ENCODE assay signal across 8 cellular contexts in genomic region chr9:135907446-135908333, GRCh38. TPM values are rescaled to one million over a fixed set of nuclear protein-coding genes. Genes with fewer than 3 reads are reported as not detected.
DNase-seq lines count a peak whose midpoint lies in the region; ATAC-seq, FAIRE-seq and TF ChIP-seq lines count a peak whose summit lies in the region.

A gene with protein sequence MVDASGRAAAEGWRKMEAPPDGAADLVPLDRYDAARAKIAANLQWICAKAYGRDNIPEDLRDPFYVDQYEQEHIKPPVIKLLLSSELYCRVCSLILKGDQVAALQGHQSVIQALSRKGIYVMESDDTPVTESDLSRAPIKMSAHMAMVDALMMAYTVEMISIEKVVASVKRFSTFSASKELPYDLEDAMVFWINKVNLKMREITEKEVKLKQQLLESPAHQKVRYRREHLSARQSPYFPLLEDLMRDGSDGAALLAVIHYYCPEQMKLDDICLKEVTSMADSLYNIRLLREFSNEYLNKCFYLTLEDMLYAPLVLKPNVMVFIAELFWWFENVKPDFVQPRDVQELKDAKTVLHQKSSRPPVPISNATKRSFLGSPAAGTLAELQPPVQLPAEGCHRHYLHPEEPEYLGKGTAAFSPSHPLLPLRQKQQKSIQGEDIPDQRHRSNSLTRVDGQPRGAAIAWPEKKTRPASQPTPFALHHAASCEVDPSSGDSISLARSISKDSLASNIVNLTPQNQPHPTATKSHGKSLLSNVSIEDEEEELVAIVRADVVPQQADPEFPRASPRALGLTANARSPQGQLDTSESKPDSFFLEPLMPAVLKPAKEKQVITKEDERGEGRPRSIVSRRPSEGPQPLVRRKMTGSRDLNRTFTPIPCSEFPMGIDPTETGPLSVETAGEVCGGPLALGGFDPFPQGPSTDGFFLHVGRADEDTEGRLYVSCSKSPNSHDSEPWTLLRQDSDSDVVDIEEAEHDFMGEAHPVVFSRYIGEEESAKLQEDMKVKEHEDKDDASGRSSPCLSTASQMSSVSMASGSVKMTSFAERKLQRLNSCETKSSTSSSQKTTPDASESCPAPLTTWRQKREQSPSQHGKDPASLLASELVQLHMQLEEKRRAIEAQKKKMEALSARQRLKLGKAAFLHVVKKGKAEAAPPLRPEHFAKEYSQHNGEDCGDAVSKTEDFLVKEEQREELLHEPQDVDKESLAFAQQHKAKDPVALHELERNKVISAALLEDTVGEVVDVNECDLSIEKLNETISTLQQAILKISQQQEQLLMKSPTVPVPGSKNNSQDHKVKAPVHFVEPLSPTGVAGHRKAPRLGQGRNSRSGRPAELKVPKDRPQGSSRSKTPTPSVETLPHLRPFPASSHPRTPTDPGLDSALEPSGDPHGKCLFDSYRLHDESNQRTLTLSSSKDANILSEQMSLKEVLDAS (N-terminal part only) (minus strand): TSS chr9:135907546. CDS start chr9:135907159, 387 bp downstream.

- H3K27ac ChIP-seq in AG04450 (ENCODE audit: low read depth, low read length) (peak within 1 kb of the TSS; percentile 55), smooth muscle cell (ENCODE audit: low read depth) (peak within 1 kb of the TSS; percentile 86)

- no peaks in the 10 kb centered on the region for H3K27me3 ChIP-seq in AG04450 (ENCODE audit: control insufficient read depth, insufficient read depth, low read length)
- H3K27me3 ChIP-seq in bronchial epithelial cell (ENCODE audit: control insufficient read depth, insufficient read depth, low read length) = no peaks in the 10 kb centered on the region
- no peaks in the 10 kb centered on the region for H3K27me3 ChIP-seq in smooth muscle cell (ENCODE audit: low read depth)

- no peak for TF ChIP-seq CTCF in AG04450 (IDR thresholded peaks at IDR 0.05; ENCODE audit: low read depth, low read length)
- no peak for TF ChIP-seq CTCF in WTC11 (IDR thresholded peaks at IDR 0.05)
- no peak for TF ChIP-seq CTCF in bronchial epithelial cell (IDR thresholded peaks at IDR 0.05; ENCODE audit: insufficient read depth, low read length, severe bottlenecking)
- no peak for TF ChIP-seq CTCF in smooth muscle cell (IDR thresholded peaks at IDR 0.05; ENCODE audit: borderline replicate concordance, insufficient read depth, poor library complexity, severe bottlenecking)

- POLR2A ChIA-PET in AG04450 (lab: Yijun Ruan, JAX) (interaction anchor here (0.5 to 1.0 kb wide), 5 partner anchors 12 to 46 kb away, joined by 3 to 6 read pairs (median 3); no protein-coding TSS in a partner anchor), WTC11 (lab: Charles Lee) (no interaction called here)

- H3K4me3 ChIP-seq in AG04450 (ENCODE audit: low read depth, low read length) = peak within 1 kb of the TSS; percentile 72
- peak within 1 kb of the TSS; percentile 62 for H3K4me3 ChIP-seq in bronchial epithelial cell (ENCODE audit: low read depth, low read length)
- H3K4me3 ChIP-seq in smooth muscle cell = peak within 1 kb of the TSS; percentile 93

- ATAC-seq in GM18907 (IDR thresholded peaks at IDR 0.05; ENCODE audit: unreplicated experiment) = peak; percentile 71
- peak; percentile 61 for ATAC-seq in HG03139 (IDR thresholded peaks at IDR 0.05; ENCODE audit: unreplicated experiment)
- peak; percentile 86 for ATAC-seq in WTC11

- peak within 1 kb of the TSS; percentile 85 for H2AFZ ChIP-seq in smooth muscle cell (ENCODE audit: low read depth)

- H3K79me2 ChIP-seq in smooth muscle cell (ENCODE audit: low read depth) = peaks cover 60% of the 10 kb centered on the region

- H3K4me1 Mint-ChIP-seq in WTC11 = peaks cover 45% of the 10 kb centered on the region

- peaks cover 21% of the 10 kb centered on the region for H3K9me3 Mint-ChIP-seq in WTC11

- peaks cover 19% of the 10 kb centered on the region for H3F3A ChIP-seq in smooth muscle cell (ENCODE audit: low read depth)

- 5% methylated on average over 34 of the region's 108 CpGs for WGBS in smooth muscle cell (ENCODE audit: low lambda C conversion rate)

- peaks cover 39% of the 10 kb centered on the region for H4K20me1 ChIP-seq in smooth muscle cell (ENCODE audit: low read depth)

- peak; percentile 84 for DNase-seq in AG04450 (ENCODE audit: low read depth, low spot score)
- peak; percentile 88 for DNase-seq in NCI-H2227 treated with DMSO at 0.1 percent for 48 hours (lab: John Stamatoyannopoulos, UW)
- peak; percentile 91 for DNase-seq in WTC11 (ENCODE audit: low spot score)
- DNase-seq in bronchial epithelial cell (ENCODE audit: low read depth) = peak; percentile 61
- DNase-seq in iPS-NIHi7 (ENCODE audit: extremely low spot score) = peak; percentile 98
- DNase-seq in smooth muscle cell (lab: John Stamatoyannopoulos, UW; ENCODE audit: unreplicated experiment) = peak; percentile 93

- H3K36me3 ChIP-seq in bronchial epithelial cell (ENCODE audit: control insufficient read depth, insufficient read depth, low read length) = peaks cover 4% of the 10 kb centered on the region
- H3K36me3 ChIP-seq in smooth muscle cell (ENCODE audit: low read depth) = peaks cover 3% of the 10 kb centered on the region

- no peak for FAIRE-seq in bronchial epithelial cell (lab: Jason Lieb, UNC)

- H3K9ac ChIP-seq in smooth muscle cell (ENCODE audit: low read depth) = peak within 1 kb of the TSS; percentile 62

- peak within 1 kb of the TSS; percentile 85 for H3K4me3 Mint-ChIP-seq in WTC11

- peaks cover 17% of the 10 kb centered on the region for H3K27me3 Mint-ChIP-seq in WTC11 (ENCODE audit: low read depth)

- peaks cover 51% of the 10 kb centered on the region for H3K36me3 Mint-ChIP-seq in WTC11

- no peak within 1 kb of the TSS for H3K27ac Mint-ChIP-seq in WTC11

- H3K9me3 ChIP-seq in AG04450 (ENCODE audit: control insufficient read depth, insufficient read depth, low read length) = peaks cover 22% of the 10 kb centered on the region
- no peaks in the 10 kb centered on the region for H3K9me3 ChIP-seq in smooth muscle cell (replicated peaks; ENCODE audit: low read depth)

- H3K4me1 ChIP-seq in smooth muscle cell (ENCODE audit: low read depth) = peaks cover 24% of the 10 kb centered on the region

- CTCF ChIA-PET in AG04450 (lab: Charles Lee) (interaction anchor here (0.7 kb wide), 1 partner anchor 41 kb away, joined by 4 read pairs; no protein-coding TSS in a partner anchor), WTC11 (lab: Charles Lee) (interaction anchor here (0.6 to 1.0 kb wide), 11 partner anchors 12 to 1582 kb away, joined by 3 to 7 read pairs (median 3); no protein-coding TSS in a partner anchor)

- H3K4me2 ChIP-seq in smooth muscle cell = peak within 1 kb of the TSS; percentile 96

TF ChIP-seq in WTC11, 78 proteins besides CTCF, POLR2A, EP300 and RAD21 (continues in another document):
- no peak for TF ChIP-seq KAT7 (CRISPR knock-in tag; IDR thresholded peaks at IDR 0.05; ENCODE audit: borderline replicate concordance)
- 0 out of 2 replicates have a peak, but pooled peaks have one; percentile 75 for TF ChIP-seq ZNF219 (CRISPR knock-in tag; IDR thresholded peaks at IDR 0.05; ENCODE audit: borderline replicate concordance)
- no peak for TF ChIP-seq EMX1 (CRISPR knock-in tag; IDR thresholded peaks at IDR 0.05)
- TF ChIP-seq SMAD3 (CRISPR knock-in tag; IDR thresholded peaks at IDR 0.05; ENCODE audit: borderline replicate concordance) = no peak; the same call in 1 of the 2 replicates
- TF ChIP-seq MAX (CRISPR knock-in tag; IDR thresholded peaks at IDR 0.05) = peak; percentile 78
- TF ChIP-seq PREB (CRISPR knock-in tag; IDR thresholded peaks at IDR 0.05; ENCODE audit: borderline replicate concordance) = 0 out of 2 replicates have a peak, but pooled peaks have one; percentile 16
- TF ChIP-seq FOXK1 (CRISPR knock-in tag; IDR thresholded peaks at IDR 0.05) = peak; percentile 63; the same call in 1 of the 2 replicates
- TF ChIP-seq, protein P1, sequence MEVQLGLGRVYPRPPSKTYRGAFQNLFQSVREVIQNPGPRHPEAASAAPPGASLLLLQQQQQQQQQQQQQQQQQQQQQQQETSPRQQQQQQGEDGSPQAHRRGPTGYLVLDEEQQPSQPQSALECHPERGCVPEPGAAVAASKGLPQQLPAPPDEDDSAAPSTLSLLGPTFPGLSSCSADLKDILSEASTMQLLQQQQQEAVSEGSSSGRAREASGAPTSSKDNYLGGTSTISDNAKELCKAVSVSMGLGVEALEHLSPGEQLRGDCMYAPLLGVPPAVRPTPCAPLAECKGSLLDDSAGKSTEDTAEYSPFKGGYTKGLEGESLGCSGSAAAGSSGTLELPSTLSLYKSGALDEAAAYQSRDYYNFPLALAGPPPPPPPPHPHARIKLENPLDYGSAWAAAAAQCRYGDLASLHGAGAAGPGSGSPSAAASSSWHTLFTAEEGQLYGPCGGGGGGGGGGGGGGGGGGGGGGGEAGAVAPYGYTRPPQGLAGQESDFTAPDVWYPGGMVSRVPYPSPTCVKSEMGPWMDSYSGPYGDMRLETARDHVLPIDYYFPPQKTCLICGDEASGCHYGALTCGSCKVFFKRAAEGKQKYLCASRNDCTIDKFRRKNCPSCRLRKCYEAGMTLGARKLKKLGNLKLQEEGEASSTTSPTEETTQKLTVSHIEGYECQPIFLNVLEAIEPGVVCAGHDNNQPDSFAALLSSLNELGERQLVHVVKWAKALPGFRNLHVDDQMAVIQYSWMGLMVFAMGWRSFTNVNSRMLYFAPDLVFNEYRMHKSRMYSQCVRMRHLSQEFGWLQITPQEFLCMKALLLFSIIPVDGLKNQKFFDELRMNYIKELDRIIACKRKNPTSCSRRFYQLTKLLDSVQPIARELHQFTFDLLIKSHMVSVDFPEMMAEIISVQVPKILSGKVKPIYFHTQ (CRISPR knock-in tag; IDR thresholded peaks at IDR 0.05) = no peak
- TF ChIP-seq MYBL2 (CRISPR knock-in tag; IDR thresholded peaks at IDR 0.05) = peak; percentile 21; the same call in 1 of the 2 replicates

RNA-seq across cellular contexts. Expression of the gene that starts here (rescaled TPM):
- 7.8 and 9.5 TPM in 2 replicates for polyA plus RNA-seq in AG04450 (2011; rRNA removed)
- polyA minus RNA-seq in AG04450 (2011; rRNA and poly(A)+ RNA removed) = 93.8 and 98.0 TPM in 2 replicates
- 33.5 to 40.5 TPM (median 35.8 TPM) in 3 replicates for total RNA-seq in WTC11 (2021)
- total RNA-seq in bronchial epithelial cell = 23.2 and 26.2 TPM in 2 replicates
- 15.1 and 17.8 TPM in 2 replicates for total RNA-seq in smooth muscle cell
- 5.3 and 5.4 TPM in 2 replicates for polyA plus RNA-seq in smooth muscle cell

Comparison
In these comparisons a context has a peak if more than half of its experiments do, and no peak if none do; other contexts are left out.
1. Peak in every context shown above with its lines: DNase-seq, ATAC-seq, H3K4me3 ChIP-seq and H3K27ac ChIP-seq.